ENCODE assay signal across 24 cellular contexts in the genomic region with DNA sequence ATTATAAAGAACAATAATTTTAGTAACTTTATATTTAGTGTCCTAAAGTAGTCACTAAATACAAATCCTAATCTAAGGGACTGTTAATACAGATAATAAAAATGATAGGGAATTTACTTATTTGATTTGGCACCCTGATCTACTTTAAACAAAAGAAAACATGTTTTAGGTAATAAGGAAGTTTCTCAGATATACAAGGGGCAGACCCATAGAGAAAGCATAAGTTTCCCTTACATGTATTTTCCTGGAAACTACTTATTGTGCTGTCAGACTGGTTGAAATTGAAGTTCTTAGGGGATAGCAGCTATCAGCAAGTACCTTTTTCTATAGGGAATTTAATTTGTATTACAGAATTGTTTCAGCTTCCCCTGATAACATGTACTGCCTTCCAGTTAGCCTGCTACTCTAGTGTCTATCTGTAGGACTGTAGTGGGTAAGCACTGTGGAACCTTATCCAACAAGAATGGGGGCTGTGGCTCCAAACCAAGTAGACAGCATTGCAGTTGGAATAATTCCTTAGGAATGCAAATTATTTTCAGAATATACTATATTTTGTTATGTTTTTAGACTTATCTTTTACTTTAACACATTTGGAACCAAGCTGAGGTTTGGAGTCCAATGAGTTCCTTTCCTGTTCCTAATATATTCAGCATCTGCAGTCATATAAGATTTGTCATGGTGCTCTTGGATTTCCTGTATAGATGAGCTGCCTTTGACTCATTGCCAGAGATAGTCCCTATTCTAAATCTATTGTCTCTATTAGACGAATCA. TPM values are rescaled to one million over a fixed set of nuclear protein-coding genes. Genes with fewer than 3 reads are reported as not detected.
DNase-seq lines count a peak whose midpoint lies in the region; ATAC-seq, FAIRE-seq and TF ChIP-seq lines count a peak whose summit lies in the region.
"Had no signal": no experiment of that assay in that cellular context is flagged by ENCODE, and none has a peak within 500 bp of the region (broad histone marks: within the 10 kb centered on the region; RNA-seq: fewer than 3 reads in every experiment).

No MANE protein-coding gene starts in this region.

- H3K4me3 Mint-ChIP-seq in activated T-helper 1 cell treated with anti-CD3 and anti-CD28 coated beads, Interleukin-12 subunit alpha, Interleukin-12 subunit beta, Interleukin-2, Interleukin-4 antibody, amounts not matched to agents 30 ng/mL and 10 ng/mL and 1 ng/mL, durations not matched to agents 14 hours and 24 hours and 36 hours: no peak overlapping the region
- H3K4me3 Mint-ChIP-seq: activated CD8-positive, alpha-beta T cell treated with anti-CD3 and anti-CD28 coated beads, Interleukin-2, amount 10 ng/mL, durations not matched to agents 7 days and 5 days; T-cell had no signal

- no peaks in the 10 kb centered on the region for H3K9me3 ChIP-seq in HepG2 (ENCODE audit: low read length)
- H3K9me3 ChIP-seq in right lobe of liver: no peaks in the 10 kb centered on the region
- no peaks in the 10 kb centered on the region for H3K9me3 ChIP-seq in lower lobe of right lung
- H3K9me3 ChIP-seq: neutrophil, upper lobe of right lung had no signal

- intact Hi-C loops in HepG2 (cut with micrococcal nuclease; ENCODE audit: unreplicated experiment): no loop called here
- intact Hi-C loops in right lobe of liver (cut with DNase I): no loop called here
- intact Hi-C loops in lower lobe of right lung (cut with DNase I): no loop called here
- intact Hi-C loops in activated T-helper 1 cell treated with anti-CD3 and anti-CD28 coated beads, Interleukin-12 subunit alpha, Interleukin-12 subunit beta, Interleukin-2, Interleukin-4 antibody, amounts not matched to agents 30 ng/mL and 10 ng/mL and 1 ng/mL, durations not matched to agents 14 hours and 24 hours and 36 hours (cut with micrococcal nuclease): no loop called here

- TF ChIP-seq POLR2A in HepG2 (IDR thresholded peaks at IDR 0.05; ENCODE audit: insufficient read depth in 1 of 2, low read depth in 2 of 2, low read length in 2 of 2) (no peak), right lobe of liver (IDR thresholded peaks at IDR 0.05) (no peak)

- CTCF ChIA-PET in HepG2 (lab: Yijun Ruan, JAX; ENCODE audit: low intra/inter-chr PET ratio, low total read pairs): no interaction called here

- H3K4me3 ChIP-seq in HepG2 (replicated peaks in 1 of 3; ENCODE audit: insufficient read depth in 1 of 3, low read depth in 2 of 3, low read length in 3 of 3) (no peak overlapping the region), right lobe of liver (no peak overlapping the region), fibroblast of pulmonary artery (replicated peaks; ENCODE audit: low read depth, low read length) (no peak overlapping the region), skeletal muscle cell (ENCODE audit: low read depth, low read length) (no peak overlapping the region), lower lobe of right lung (no peak overlapping the region)
- H3K4me3 ChIP-seq: GM12878, upper lobe of right lung had no signal

- H3K27me3 Mint-ChIP-seq in activated T-helper 1 cell treated with anti-CD3 and anti-CD28 coated beads, Interleukin-12 subunit alpha, Interleukin-12 subunit beta, Interleukin-2, Interleukin-4 antibody, amounts not matched to agents 30 ng/mL and 10 ng/mL and 1 ng/mL, durations not matched to agents 14 hours and 24 hours and 36 hours (ENCODE audit: insufficient read depth): no peaks in the 10 kb centered on the region
- H3K27me3 Mint-ChIP-seq: T-cell had no signal

- H3K36me3 ChIP-seq in HepG2 (replicated peaks in 1 of 2; ENCODE audit: control insufficient read depth in 1 of 2, insufficient read depth in 2 of 2, low read length in 2 of 2): no peaks in the 10 kb centered on the region
- no peaks in the 10 kb centered on the region for H3K36me3 ChIP-seq in right lobe of liver
- no peaks in the 10 kb centered on the region for H3K36me3 ChIP-seq in lower lobe of right lung
- H3K36me3 ChIP-seq: neutrophil, upper lobe of right lung had no signal

- H4K20me1 ChIP-seq in HepG2 (ENCODE audit: insufficient read depth, low read length): no peaks in the 10 kb centered on the region

- POLR2A ChIA-PET in HepG2 (lab: Yijun Ruan, JAX): interaction anchor here (1.0 kb wide), 1 partner anchor 25 kb away, joined by 3 read pairs; a partner anchor contains a TSS

- no peak for TF ChIP-seq CTCF in HepG2 (CRISPR knock-in tag; IDR thresholded peaks at IDR 0.05)
- no peak for TF ChIP-seq CTCF in right lobe of liver (IDR thresholded peaks at IDR 0.05)
- no peak for TF ChIP-seq CTCF in fibroblast of pulmonary artery (IDR thresholded peaks at IDR 0.05; ENCODE audit: low read length, missing control alignments)
- TF ChIP-seq CTCF in lower lobe of right lung (IDR thresholded peaks at IDR 0.05): no peak

- H3K4me1 ChIP-seq in HepG2 (ENCODE audit: insufficient read depth, low read length) (peaks cover 9% of the 10 kb centered on the region; the same call in 1 of the 2 replicates), right lobe of liver (no peaks in the 10 kb centered on the region), lower lobe of right lung (no peaks in the 10 kb centered on the region)
- H3K4me1 ChIP-seq: upper lobe of right lung had no signal

- H3K27me3 ChIP-seq in HepG2 (ENCODE audit: control insufficient read depth in 1 of 2, insufficient read depth in 2 of 2, low read length in 2 of 2) (no peaks in the 10 kb centered on the region), right lobe of liver (no peaks in the 10 kb centered on the region), lower lobe of right lung (ENCODE audit: low read depth) (no peaks in the 10 kb centered on the region)
- H3K27me3 ChIP-seq: neutrophil, upper lobe of right lung had no signal

- no peak overlapping the region for H3K4me2 ChIP-seq in HepG2 (ENCODE audit: low read depth, low read length)

- H3K9ac ChIP-seq in HepG2 (ENCODE audit: insufficient read depth, low read depth, low read length): no peak overlapping the region

- H3K36me3 Mint-ChIP-seq in activated T-helper 1 cell treated with anti-CD3 and anti-CD28 coated beads, Interleukin-12 subunit alpha, Interleukin-12 subunit beta, Interleukin-2, Interleukin-4 antibody, amounts not matched to agents 30 ng/mL and 10 ng/mL and 1 ng/mL, durations not matched to agents 14 hours and 24 hours and 36 hours (ENCODE audit: low read depth): no peaks in the 10 kb centered on the region

- H3K9me3 Mint-ChIP-seq in activated T-helper 1 cell treated with anti-CD3 and anti-CD28 coated beads, Interleukin-12 subunit alpha, Interleukin-12 subunit beta, Interleukin-2, Interleukin-4 antibody, amounts not matched to agents 30 ng/mL and 10 ng/mL and 1 ng/mL, durations not matched to agents 14 hours and 24 hours and 36 hours: no peaks in the 10 kb centered on the region
- H3K9me3 Mint-ChIP-seq: T-cell had no signal

- H3K27ac ChIP-seq in HepG2 (ENCODE audit: extremely low read length, insufficient read depth, low read length) (no peak overlapping the region), right lobe of liver (no peak overlapping the region), lower lobe of right lung (no peak overlapping the region)
- H3K27ac ChIP-seq: 22Rv1, neutrophil, upper lobe of right lung had no signal

- peak; percentile 33; the same call in 1 of the 3 replicates for ATAC-seq in HepG2
- no peak for ATAC-seq in right lobe of liver
- peak; percentile 76 for ATAC-seq in SK-N-SH treated with all-trans-retinoic acid at 6 μM for 48 hours
- no peak for ATAC-seq in lower lobe of right lung
- ATAC-seq: activated CD8-positive, alpha-beta T cell treated with anti-CD3 and anti-CD28 coated beads, Interleukin-2, amount 10 ng/mL, durations not matched to agents 7 days and 5 days; GM12878; T-cell; upper lobe of right lung had no signal

- in situ Hi-C loops in HepG2 (cut with HindIII; ENCODE audit: extremely low pct_ligation_motif_present, low pct_unique_long_range_greater_than_20kb): no loop called here

- H3K79me2 ChIP-seq in HepG2 (ENCODE audit: insufficient read depth, low read length): no peaks in the 10 kb centered on the region

- H3K27ac Mint-ChIP-seq in activated T-helper 1 cell treated with anti-CD3 and anti-CD28 coated beads, Interleukin-12 subunit alpha, Interleukin-12 subunit beta, Interleukin-2, Interleukin-4 antibody, amounts not matched to agents 30 ng/mL and 10 ng/mL and 1 ng/mL, durations not matched to agents 14 hours and 24 hours and 36 hours: no peak overlapping the region
- H3K27ac Mint-ChIP-seq: activated CD8-positive, alpha-beta T cell treated with anti-CD3 and anti-CD28 coated beads, Interleukin-2, amount 10 ng/mL, durations not matched to agents 7 days and 5 days; T-cell had no signal

- FAIRE-seq in HepG2 (lab: Jason Lieb, UNC): no peak
- FAIRE-seq: small intestine had no signal

- no peaks in the 10 kb centered on the region for H3K4me1 Mint-ChIP-seq in activated T-helper 1 cell treated with anti-CD3 and anti-CD28 coated beads, Interleukin-12 subunit alpha, Interleukin-12 subunit beta, Interleukin-2, Interleukin-4 antibody, amounts not matched to agents 30 ng/mL and 10 ng/mL and 1 ng/mL, durations not matched to agents 14 hours and 24 hours and 36 hours (ENCODE audit: low read depth)
- H3K4me1 Mint-ChIP-seq: T-cell had no signal

- no peak overlapping the region for H2AFZ ChIP-seq in HepG2 (ENCODE audit: low read length)

- TF ChIP-seq EP300 in HepG2 (IDR thresholded peaks at IDR 0.05; ENCODE audit: low read depth in 2 of 2, low read length in 2 of 2): no peak
- TF ChIP-seq EP300 in HepG2 (CRISPR knock-in tag; IDR thresholded peaks at IDR 0.05; ENCODE audit: borderline replicate concordance): no peak

- WGBS in HepG2 (ENCODE audit: low lambda C conversion rate): 46% methylated on average over 1 of the region's 1 CpG
- WGBS in right lobe of liver (ENCODE audit: insufficient coverage, low coverage, low lambda C conversion rate, missing lambda C conversion rate): 50% methylated on average over 1 of the region's 1 CpG

- DNase-seq in HepG2 (ENCODE audit: low spot score): no peak
- no peak for DNase-seq in right lobe of liver
- DNase-seq in fibroblast of pulmonary artery (ENCODE audit: low read depth): peak; percentile 19
- peak; percentile 5 for DNase-seq in skeletal muscle cell (ENCODE audit: low read depth)
- no peak for DNase-seq in lower lobe of right lung
- DNase-seq in activated CD4-positive, alpha-beta T cell treated with anti-CD3 and anti-CD28 coated beads for 1 hour: no peak
- DNase-seq in activated T-helper 1 cell treated with anti-CD3 and anti-CD28 coated beads, Interleukin-12 subunit alpha, Interleukin-12 subunit beta, Interleukin-2, Interleukin-4 antibody, amounts not matched to agents 30 ng/mL and 10 ng/mL and 1 ng/mL, durations not matched to agents 14 hours and 24 hours and 36 hours (ENCODE audit: low spot score): no peak
- DNase-seq: activated CD4-positive, CD25-positive, alpha-beta regulatory T cell treated with anti-CD3 and anti-CD28 coated beads, Interleukin-2, amount 50 U/mL, for 72 hours; activated CD8-positive, alpha-beta T cell treated with anti-CD3 and anti-CD28 coated beads, Interleukin-2, amount 10 ng/mL, durations not matched to agents 7 days and 5 days; activated gamma-delta T cell; activated T-cell treated with anti-CD3 and anti-CD28 coated beads for 4 hours; DMS53; NCI-H1092 treated with DMSO at 0.1 percent for 48 hours; NCI-H187 treated with DMSO at 0.1 percent for 48 hours; NCI-H748 treated with DMSO at 0.1 percent for 48 hours; small intestine; stimulated activated CD4-positive, alpha-beta T cell treated with anti-CD3 and anti-CD28 coated beads, Interleukin-1b, Interleukin-23, amount 100 ng/mL, for 48 hours; T-cell; upper lobe of right lung had no signal

- no TSS peak for BruUV-seq in HepG2 (replicated peaks; lab: Mats Ljungman, UMichigan)

- no peak for TF ChIP-seq RAD21 in HepG2 (CRISPR knock-in tag; IDR thresholded peaks at IDR 0.05)

RNA-seq across cellular contexts. Expression of a gene that starts 14.7 kb away (rescaled TPM):
- total RNA-seq in HepG2 (2016; rRNA removed; fragmentation: Illumina TruSeq; extraction: Trizol) (0.09 TPM in 1 of 2 replicates, not detected in the other), right lobe of liver (under 1 TPM in 4 of 6 experiments, not detected in 2; 0.05 to 0.09 (median 0.08) TPM), lower lobe of right lung (0.65 TPM)
- 0.10 TPM in 1 of 2 replicates, not detected in the other for total RNA-seq in HepG2 (2016; cell fraction: cytosol; rRNA removed; fragmentation: Illumina TruSeq; extraction: Trizol; ENCODE audit: low read depth)
- total RNA-seq in HepG2 (2016; cell fraction: insoluble cytoplasmic fraction; rRNA removed; fragmentation: Illumina TruSeq; extraction: Trizol): 0.13 TPM in 1 of 2 replicates, not detected in the other
- total RNA-seq in HepG2 (2016; cell fraction: membrane; rRNA removed; fragmentation: Illumina TruSeq; extraction: Trizol): 0.07 TPM in 1 of 2 replicates, not detected in the other
- total RNA-seq in HepG2 (2016; cell fraction: nucleus; rRNA removed; fragmentation: Illumina TruSeq; extraction: Trizol): 0.31 TPM in 2 replicates
- 0.01 TPM in 2 replicates for polyA plus RNA-seq in HepG2 (2011; rRNA removed)
- polyA plus RNA-seq in HepG2 (2011; cell fraction: cytosol; rRNA removed): not detected in 2 replicates
- 0.16 and 0.18 TPM in 2 replicates for polyA plus RNA-seq in HepG2 (2011; cell fraction: nucleus; rRNA removed)
- polyA plus RNA-seq in HepG2 (2012): 0.05 TPM in 1 of 2 replicates, not detected in the other
- not detected in 2 replicates for polyA plus RNA-seq in HepG2 (2016; cell fraction: cytosol; fragmentation: Illumina TruSeq; extraction: Trizol; ENCODE audit: low read depth)
- not detected in 2 replicates for polyA plus RNA-seq in HepG2 (2016; cell fraction: insoluble cytoplasmic fraction; fragmentation: Illumina TruSeq; extraction: Trizol; ENCODE audit: low read depth)
- not detected in 2 replicates for polyA plus RNA-seq in HepG2 (2016; cell fraction: membrane; fragmentation: Illumina TruSeq; extraction: Trizol; ENCODE audit: low read depth)
- polyA plus RNA-seq in HepG2 (2016; cell fraction: nucleus; fragmentation: Illumina TruSeq; extraction: Trizol; ENCODE audit: insufficient read depth, low read depth): 0.14 TPM in 1 of 2 replicates, not detected in the other
- polyA minus RNA-seq in HepG2 (2011; rRNA and poly(A)+ RNA removed; ENCODE audit: low replicate concordance): 0.23 and 0.38 TPM in 2 replicates
- not detected in 2 replicates for polyA minus RNA-seq in HepG2 (2011; cell fraction: cytosol; rRNA and poly(A)+ RNA removed)
- polyA minus RNA-seq in HepG2 (2011; cell fraction: nucleus; rRNA and poly(A)+ RNA removed): 0.75 and 0.77 TPM in 2 replicates
- 0.39 and 0.54 TPM in 2 replicates for total RNA-seq in activated T-helper 1 cell treated with anti-CD3 and anti-CD28 coated beads, Interleukin-12 subunit alpha, Interleukin-12 subunit beta, Interleukin-2, Interleukin-4 antibody, amounts not matched to agents 30 ng/mL and 10 ng/mL and 1 ng/mL, durations not matched to agents 14 hours and 24 hours and 36 hours
- total RNA-seq: H4 had no signal

RNA-seq across cellular contexts. Expression of a gene that starts 25.3 kb away (rescaled TPM):
- 269 and 290 TPM in 2 replicates for total RNA-seq in HepG2 (2016; rRNA removed; fragmentation: Illumina TruSeq; extraction: Trizol)
- total RNA-seq in HepG2 (2016; cell fraction: cytosol; rRNA removed; fragmentation: Illumina TruSeq; extraction: Trizol; ENCODE audit: low read depth): 150 and 165 TPM in 2 replicates
- 267 and 299 TPM in 2 replicates for total RNA-seq in HepG2 (2016; cell fraction: insoluble cytoplasmic fraction; rRNA removed; fragmentation: Illumina TruSeq; extraction: Trizol)
- total RNA-seq in HepG2 (2016; cell fraction: membrane; rRNA removed; fragmentation: Illumina TruSeq; extraction: Trizol): 228 and 296 TPM in 2 replicates
- 387 and 419 TPM in 2 replicates for total RNA-seq in HepG2 (2016; cell fraction: nucleus; rRNA removed; fragmentation: Illumina TruSeq; extraction: Trizol)
- 143 and 185 TPM in 2 replicates for polyA plus RNA-seq in HepG2 (2011; rRNA removed)
- 47.2 and 79.1 TPM in 2 replicates for polyA plus RNA-seq in HepG2 (2011; cell fraction: cytosol; rRNA removed)
- polyA plus RNA-seq in HepG2 (2011; cell fraction: nucleus; rRNA removed): 159 and 212 TPM in 2 replicates
- polyA plus RNA-seq in HepG2 (2012): 171 and 217 TPM in 2 replicates
- 48.5 and 55.9 TPM in 2 replicates for polyA plus RNA-seq in HepG2 (2016; cell fraction: cytosol; fragmentation: Illumina TruSeq; extraction: Trizol; ENCODE audit: low read depth)
- polyA plus RNA-seq in HepG2 (2016; cell fraction: insoluble cytoplasmic fraction; fragmentation: Illumina TruSeq; extraction: Trizol; ENCODE audit: low read depth): 208 and 209 TPM in 2 replicates
- 93.0 and 107 TPM in 2 replicates for polyA plus RNA-seq in HepG2 (2016; cell fraction: membrane; fragmentation: Illumina TruSeq; extraction: Trizol; ENCODE audit: low read depth)
- 517 and 535 TPM in 2 replicates for polyA plus RNA-seq in HepG2 (2016; cell fraction: nucleus; fragmentation: Illumina TruSeq; extraction: Trizol; ENCODE audit: insufficient read depth, low read depth)
- polyA minus RNA-seq in HepG2 (2011; rRNA and poly(A)+ RNA removed; ENCODE audit: low replicate concordance): 74.7 and 135 TPM in 2 replicates
- polyA minus RNA-seq in HepG2 (2011; cell fraction: cytosol; rRNA and poly(A)+ RNA removed): 73.7 and 80.7 TPM in 2 replicates
- 495 and 549 TPM in 2 replicates for polyA minus RNA-seq in HepG2 (2011; cell fraction: nucleus; rRNA and poly(A)+ RNA removed)
- 10 to 100 TPM; 34.1 to 47.8 (median 41.4) TPM for total RNA-seq in right lobe of liver
- 82.5 TPM for total RNA-seq in lower lobe of right lung
- total RNA-seq in activated T-helper 1 cell treated with anti-CD3 and anti-CD28 coated beads, Interleukin-12 subunit alpha, Interleukin-12 subunit beta, Interleukin-2, Interleukin-4 antibody, amounts not matched to agents 30 ng/mL and 10 ng/mL and 1 ng/mL, durations not matched to agents 14 hours and 24 hours and 36 hours: 233 and 240 TPM in 2 replicates

Comparison
In these comparisons a context has a peak if more than half of its experiments do, and no peak if none do; other contexts are left out.
1. ATAC-seq: peak in HepG2 (single experiment) and SK-N-SH treated with all-trans-retinoic acid at 6 μM for 48 hours (single experiment); none in right lobe of liver (0 of 4) and lower lobe of right lung (0 of 2).
2. DNase-seq: peak in fibroblast of pulmonary artery (single experiment) and skeletal muscle cell (single experiment); none in HepG2 (single experiment), right lobe of liver (0 of 3), lower lobe of right lung (single experiment), activated CD4-positive, alpha-beta T cell treated with anti-CD3 and anti-CD28 coated beads for 1 hour (single experiment) and activated T-helper 1 cell treated with anti-CD3 and anti-CD28 coated beads, Interleukin-12 subunit alpha, Interleukin-12 subunit beta, Interleukin-2, Interleukin-4 antibody, amounts not matched to agents 30 ng/mL and 10 ng/mL and 1 ng/mL, durations not matched to agents 14 hours and 24 hours and 36 hours (single experiment).